In genomic region chr18:3784949-3785348, GRCh38 we compare ENCODE assay signal across 8 cellular contexts.
"Had no signal": no experiment of that assay in that cellular context is flagged by ENCODE, and none has a peak within 500 bp of the region (broad histone marks: within the 10 kb centered on the region; RNA-seq: fewer than 3 reads in every experiment).

No MANE protein-coding gene starts in this region.

- H3K9me3 Mint-ChIP-seq: GM23338, H9 had no signal

- ATAC-seq: GM23338 had no signal

- FAIRE-seq: H1, H54, HTR-8/SVneo had no signal

- H3K4me3 ChIP-seq: GM23338 had no signal

- H3K27ac Mint-ChIP-seq: GM23338, H9, IgD-negative memory B cell had no signal

- H3K4me3 Mint-ChIP-seq: GM23338, H9, IgD-negative memory B cell had no signal

- DNase-seq: H9, HCEC 1CT, KG1 had no signal

- H2AFZ ChIP-seq: GM23338 had no signal

- H3K4me1 Mint-ChIP-seq: GM23338, IgD-negative memory B cell had no signal

- H3K4me2 ChIP-seq: GM23338 had no signal
